Comparison of ENCODE assay signal across 39 cellular contexts in genomic region chrX:149851864-149852263, GRCh38. TPM values are rescaled to one million over a fixed set of nuclear protein-coding genes. Genes with fewer than 3 reads are reported as not detected.
"Had no signal": no experiment of that assay in that cellular context is flagged by ENCODE, and none has a peak within 500 bp of the region (broad histone marks: within the 10 kb centered on the region; RNA-seq: fewer than 3 reads in every experiment).

No MANE protein-coding gene starts in this region.

- ATAC-seq: activated naive CD4-positive, alpha-beta T cell treated with anti-CD3 and anti-CD28 coated beads, Interleukin-2, amount 50 U/mL, for 72 hours; activated naive CD8-positive, alpha-beta T cell treated with anti-CD3 and anti-CD28 coated beads, Interleukin-2, amount 50 U/mL, for 24 hours; activated T-cell treated with anti-CD3 and anti-CD28 coated beads, Interleukin-2, amount 50 U/mL, for 4 hours; activated T-cell treated with anti-CD3 and anti-CD28 coated beads, Interleukin-2, amount 50 U/mL, for 72 hours; activated T-helper 17 cell treated with anti-CD3 and anti-CD28 coated beads, Interleukin-2, amount 50 U/mL, for 72 hours; body of pancreas had no signal

- H3K36me3 ChIP-seq: adrenal gland, ascending aorta, brain microvascular endothelial cell, breast epithelium, cardiac muscle cell had no signal

- H3K9me3 ChIP-seq: adrenal gland, ascending aorta, body of pancreas had no signal

- H3K27ac ChIP-seq: adrenal gland, ascending aorta, body of pancreas, brain microvascular endothelial cell, breast epithelium, cardiac muscle cell had no signal

- H3K27me3 ChIP-seq: ascending aorta, body of pancreas, brain microvascular endothelial cell, cardiac muscle cell had no signal

- H3K4me3 ChIP-seq: adrenal gland, ascending aorta, body of pancreas, breast epithelium, cardiac muscle cell had no signal

- FAIRE-seq: bronchial epithelial cell, colon had no signal

- H3K4me1 ChIP-seq: adrenal gland, ascending aorta, body of pancreas, breast epithelium had no signal

- DNase-seq: activated effector memory CD4-positive, alpha-beta T cell treated with anti-CD3 and anti-CD28 coated beads, Interleukin-2, amount 50 U/mL, for 16 hours; activated effector memory CD4-positive, alpha-beta T cell treated with Interleukin-2 at 50 U/mL for 16 hours; activated gamma-delta T cell; activated gamma-delta T cell treated with Interleukin-2 at 50 U/mL for 16 hours; activated naive CD4-positive, alpha-beta T cell; activated naive CD4-positive, alpha-beta T cell treated with anti-CD3 and anti-CD28 coated beads for 36 hours; activated naive CD4-positive, alpha-beta T cell treated with anti-CD3 and anti-CD28 coated beads, Interleukin-2, amount 10 ng/mL, durations not matched to agents 7 days and 5 days; activated naive CD4-positive, alpha-beta T cell treated with anti-CD3 and anti-CD28 coated beads, Interleukin-2, amount 50 U/mL, for 16 hours; activated naive CD4-positive, alpha-beta T cell treated with Interleukin-2 at 50 U/mL for 16 hours; activated naive CD8-positive, alpha-beta T cell treated with anti-CD3 and anti-CD28 coated beads for 36 hours; activated naive CD8-positive, alpha-beta T cell treated with anti-CD3 and anti-CD28 coated beads, Interleukin-2, amount 10 ng/mL, durations not matched to agents 7 days and 5 days; activated naive CD8-positive, alpha-beta T cell treated with anti-CD3 and anti-CD28 coated beads, Interleukin-2, amount 50 U/mL, for 24 hours; activated T-cell treated with anti-CD3 and anti-CD28 coated beads, Interleukin-2, amount 50 U/mL, for 4 hours; activated T-cell treated with anti-CD3 and anti-CD28 coated beads, Interleukin-2, amount 50 U/mL, for 48 hours; activated T-cell treated with anti-CD3 and anti-CD28 coated beads, Interleukin-2, amount 50 U/mL, for 72 hours; adrenal gland; amniotic stem cell; amygdala; anterior cingulate cortex; aorta; body of pancreas; brain microvascular endothelial cell; caudate nucleus; central memory CD4-positive, alpha-beta T cell; cerebellar nuclear complex had no signal

RNA-seq across cellular contexts. Expression of gene MAGEA8, which starts 29.1 kb away (rescaled TPM):
- total RNA-seq: activated naive CD4-positive, alpha-beta T cell treated with anti-CD3 and anti-CD28 coated beads for 36 hours; activated naive CD4-positive, alpha-beta T cell treated with anti-CD3 and anti-CD28 coated beads, Interleukin-2, amount 50 U/mL, for 72 hours; activated naive CD8-positive, alpha-beta T cell treated with anti-CD3 and anti-CD28 coated beads for 36 hours; activated naive CD8-positive, alpha-beta T cell treated with anti-CD3 and anti-CD28 coated beads, Interleukin-2, amount 10 ng/mL, durations not matched to agents 7 days and 5 days; activated T-cell treated with anti-CD3 and anti-CD28 coated beads, Interleukin-2, amount 50 U/mL, for 4 hours; activated T-cell treated with anti-CD3 and anti-CD28 coated beads, Interleukin-2, amount 50 U/mL, for 72 hours; activated T-helper 1 cell treated with anti-CD3 and anti-CD28 coated beads, Interleukin-12 subunit alpha, Interleukin-12 subunit beta, Interleukin-2, Interleukin-4 antibody, amounts not matched to agents 30 ng/mL and 10 ng/mL and 1 ng/mL, durations not matched to agents 14 hours and 24 hours and 36 hours; activated T-helper 17 cell treated with anti-CD3 and anti-CD28 coated beads, Interleukin-2, amount 50 U/mL, for 72 hours; activated T-helper 2 cell treated with anti-CD3 and anti-CD28 coated beads, Interferon-gamma antibody, Interleukin-2, Interleukin-4, amounts not matched to agents 10 μg/mL and 5 μg/mL and 100 μg/mL, durations not matched to agents 14 hours and 24 hours and 36 hours; adrenal gland; aorta; ascending aorta; astrocyte; body of pancreas; breast epithelium; bronchial epithelial cell; cardiac muscle cell; cardiac septum; cerebellum; chondrocyte had no signal
- polyA plus RNA-seq: adipose tissue, adrenal gland, aorta had no signal
